ENCODE assay signal across 11 cellular contexts in the genomic region with DNA sequence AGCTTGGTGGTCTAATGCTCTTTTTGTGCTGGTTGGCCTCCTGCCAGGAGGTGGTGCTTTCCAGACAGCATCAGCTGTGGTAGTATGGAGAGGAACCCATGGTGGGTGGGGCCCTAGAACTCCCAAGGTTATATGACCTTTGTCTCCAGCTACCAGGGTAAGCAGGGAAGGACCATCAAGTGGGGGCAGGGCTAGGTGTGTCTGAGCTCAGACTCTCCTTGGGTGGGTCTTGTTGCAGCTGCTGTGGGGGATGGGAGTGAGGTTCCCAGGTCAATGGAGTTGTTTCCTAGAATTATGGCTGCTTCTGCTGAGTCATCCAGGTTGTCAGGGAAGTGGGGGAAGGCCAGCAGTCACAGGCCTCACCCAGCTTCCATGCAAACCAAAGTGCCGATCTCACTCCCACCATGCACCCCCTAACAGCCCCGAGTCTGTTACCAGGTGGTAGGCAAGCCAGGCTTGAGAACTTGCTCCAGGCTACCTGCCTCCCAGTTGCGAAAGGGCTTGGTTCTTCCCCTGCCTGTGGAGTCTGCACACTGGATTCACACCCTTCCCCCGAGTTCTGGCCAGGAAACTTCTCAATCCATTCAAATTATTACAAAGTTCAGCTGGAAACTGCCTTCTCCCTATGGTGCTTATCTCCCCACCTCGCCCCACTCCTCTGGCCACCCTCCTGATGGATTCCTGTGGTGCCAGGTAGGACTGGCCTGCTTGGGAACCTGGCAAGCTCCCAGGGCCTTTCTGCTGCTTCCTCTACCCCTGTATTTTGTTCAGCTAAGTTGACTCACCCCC. TPM values are rescaled to one million over a fixed set of nuclear protein-coding genes. Genes with fewer than 3 reads are reported as not detected.
DNase-seq lines count a peak whose midpoint lies in the region; ATAC-seq and TF ChIP-seq lines count a peak whose summit lies in the region.
"Had no signal": no experiment of that assay in that cellular context is flagged by ENCODE, and none has a peak within 500 bp of the region (broad histone marks: within the 10 kb centered on the region; RNA-seq: fewer than 3 reads in every experiment).

No MANE protein-coding gene starts in this region.

- H3K4me3 ChIP-seq in RWPE2 (ENCODE audit: severe bottlenecking) (no peak overlapping the region), stomach (no peak overlapping the region)

- ATAC-seq in RWPE2 (ENCODE audit: low read depth) (peak; percentile 44; the same call in 2 of the 3 replicates), foreskin keratinocyte (peak; percentile 46), HG03378 (IDR thresholded peaks at IDR 0.05; ENCODE audit: unreplicated experiment) (no peak)

- TF ChIP-seq EP300 in Ishikawa (IDR thresholded peaks at IDR 0.05; ENCODE audit: borderline replicate concordance) (no peak), stomach (IDR thresholded peaks at IDR 0.05) (no peak)

- TF ChIP-seq POLR2A in stomach (IDR thresholded peaks at IDR 0.05), result no peak

- H3K4me1 ChIP-seq in RWPE2 (ENCODE audit: insufficient read depth, poor library complexity, severe bottlenecking) (peaks cover 5% of the 10 kb centered on the region), foreskin keratinocyte (no peaks in the 10 kb centered on the region), stomach (no peaks in the 10 kb centered on the region)

- peaks cover 4% of the 10 kb centered on the region for H3K27me3 ChIP-seq in RWPE2 (ENCODE audit: insufficient read depth, poor library complexity, severe bottlenecking)
- H3K27me3 ChIP-seq in foreskin keratinocyte, result no peaks in the 10 kb centered on the region
- no peaks in the 10 kb centered on the region for H3K27me3 ChIP-seq in stomach

- WGBS in stomach, 5 donors, result 32 to 62% (median 42%) methylated on average over 5 of the region's 5 CpGs

- no peaks in the 10 kb centered on the region for H3K9me3 ChIP-seq in RWPE2 (ENCODE audit: severe bottlenecking)
- H3K9me3 ChIP-seq in stomach, result peaks cover 0 to 54% (median 29%) of the 10 kb centered on the region in 4 donors

- TF ChIP-seq CTCF in RWPE2 (IDR thresholded peaks at IDR 0.05; ENCODE audit: poor library complexity, severe bottlenecking) (no peak), foreskin keratinocyte (conservative IDR thresholded peaks at IDR 0.05) (no peak), stomach (IDR thresholded peaks at IDR 0.05) (no peak)

- intact Hi-C loops in stomach (cut with DNase I; ENCODE audit: low total_unique reads), result no loop called here

- TF ChIP-seq RAD21 in Ishikawa (IDR thresholded peaks at IDR 0.05; ENCODE audit: low read depth), result no peak

- DNase-seq in RWPE2 (ENCODE audit: low spot score) (no peak), foreskin keratinocyte (peak; percentile 17 to 42), stomach (peak; percentile 73), NCI-H2196 treated with DMSO at 0.1 percent for 48 hours (lab: John Stamatoyannopoulos, UW; ENCODE audit: unreplicated experiment) (no peak), NAMALWA (ENCODE audit: low spot score) (no peak)
- DNase-seq: ACHN; CD4-positive, CD25-positive, alpha-beta regulatory T cell; H9; NCI-H1092 had no signal

- H3K36me3 ChIP-seq in RWPE2 (ENCODE audit: low read depth), result no peaks in the 10 kb centered on the region
- H3K36me3 ChIP-seq in stomach, result no peaks in the 10 kb centered on the region

- H3K27ac ChIP-seq in RWPE2 (ENCODE audit: poor library complexity, severe bottlenecking), result peak overlapping the region; percentile 28
- no peak overlapping the region for H3K27ac ChIP-seq in foreskin keratinocyte
- H3K27ac ChIP-seq in stomach, result peak overlapping the region in 4 of 5 donors; percentile 5 to 74 (median 56)

TF ChIP-seq in Ishikawa, 13 proteins besides CTCF, POLR2A, EP300 and RAD21:
- TF ChIP-seq CEBPB (IDR thresholded peaks at IDR 0.05), result 0 out of 2 replicates have a peak, but pooled peaks have one; percentile 11
- TF ChIP-seq FOXM1 (IDR thresholded peaks at IDR 0.05; ENCODE audit: borderline replicate concordance, low read depth), result no peak

RNA-seq across cellular contexts. Expression of a gene that starts 37.8 kb away (rescaled TPM):
- total RNA-seq in foreskin keratinocyte, result 33.3 and 35.8 TPM in 2 replicates
- polyA plus RNA-seq in foreskin keratinocyte, result 30.0 and 33.6 TPM in 2 replicates
- total RNA-seq in stomach, result 100 to 1,000 TPM in 1 of 5 donors, 10 to 100 TPM in 2, 1 to 10 TPM in 2; 2.6 to 420 (median 43.1) TPM
- polyA plus RNA-seq in stomach, result 10 to 100 TPM; 27.8 to 48.1 (median 31.7) TPM

RNA-seq across cellular contexts. Expression of a gene that starts 38.0 kb away (rescaled TPM):
- total RNA-seq in foreskin keratinocyte (36.6 and 37.7 TPM in 2 replicates), stomach (10 to 100 TPM in 3 of 5 donors, 1 to 10 TPM in 2; 4.6 to 71.4 (median 22.8) TPM)
- polyA plus RNA-seq in foreskin keratinocyte (13.3 and 16.3 TPM in 2 replicates), stomach (10 to 100 TPM in 2 of 3 donors, 1 to 10 TPM in 1; 6.1 to 16.2 (median 10.8) TPM)

Comparison
In these comparisons a context has a peak if more than half of its experiments do, and no peak if none do; other contexts are left out.
1. DNase-seq: peak in foreskin keratinocyte (2 of 2) and stomach (single experiment); none in RWPE2 (single experiment), NCI-H2196 treated with DMSO at 0.1 percent for 48 hours (single experiment) and NAMALWA (single experiment).